ENCODE assay signal across 1 cellular context in genomic region chr19:58546131-58546530, GRCh38.
TF ChIP-seq lines count a peak whose summit lies in the region.

No MANE protein-coding gene starts in this region.

TF ChIP-seq in GM23338, 12 proteins besides CTCF, POLR2A, EP300 and RAD21 (continued from another document):
- no peak for TF ChIP-seq ZNF462 (CRISPR knock-in tag; IDR thresholded peaks at IDR 0.05)
